Comparison of ENCODE assay signal across 8 cellular contexts in genomic region chr6:35468181-35468979, GRCh38. TPM values are rescaled to one million over a fixed set of nuclear protein-coding genes. Genes with fewer than 3 reads are reported as not detected.
A peak's percentile ranks its signal among the peaks of the same experiment; 100 is the strongest.
DNase-seq lines count a peak whose midpoint lies in the region; ATAC-seq, FAIRE-seq and TF ChIP-seq lines count a peak whose summit lies in the region.

TSS of gene RPL10A (plus strand) at chr6:35468401. CDS start at chr6:35468435, 34 bp downstream.

- intact Hi-C loops in T-helper 1 cell treated with Interleukin-12 subunit alpha and Interleukin-12 subunit beta and Interleukin-4 antibody, amounts not matched to agents 30 ng/mL and 1 ng/mL, for 36 hours (cut with micrococcal nuclease): loop anchor here (1.0 to 2.0 kb wide), 11 partner anchors 16 to 269 kb away; partner anchors contain the start of genes ARMC12, DEF6, FANCE and PPARD
- intact Hi-C loops in left ventricle myocardium inferior (cut with micrococcal nuclease): no loop called here
- intact Hi-C loops in psoas muscle (cut with DNase I): loop anchor here in 1 of 2 donors (1.0 to 5.0 kb wide), 2 partner anchors 126 to 171 kb away; partner anchors contain the start of genes DEF6 and PPARD

- FAIRE-seq in GM12891 (lab: Jason Lieb, UNC) (peak; percentile 85), urothelium cell line (lab: Jason Lieb, UNC) (no peak)

- peak within 1 kb of the TSS; percentile 78 for H3K4me3 ChIP-seq in left ventricle myocardium inferior
- H3K4me3 ChIP-seq in psoas muscle: peak within 1 kb of the TSS; percentile 91

- peaks cover 56% of the 10 kb centered on the region for H3K4me1 ChIP-seq in left ventricle myocardium inferior
- peaks cover 20% of the 10 kb centered on the region for H3K4me1 ChIP-seq in psoas muscle

- DNase-seq in GM12891 (ENCODE audit: insufficient read length, low spot score) (peak; percentile 95), NCI-H146 treated with DMSO at 0.1 percent for 48 hours (lab: John Stamatoyannopoulos, UW; ENCODE audit: unreplicated experiment) (peak; percentile 88), amniotic stem cell (lab: John Stamatoyannopoulos, UW) (peak; percentile 90), left ventricle myocardium inferior (peak; percentile 93), psoas muscle (peak; percentile 93 to 97), urothelium cell line (ENCODE audit: low spot score) (peak; percentile 97)

- H3K36me3 ChIP-seq in left ventricle myocardium inferior (peaks cover 35% of the 10 kb centered on the region), psoas muscle (ENCODE audit: insufficient read depth in 1 of 2, low read depth in 1 of 2) (peaks cover 0 to 78% of the 10 kb centered on the region in 2 donors)

- TF ChIP-seq POLR2A in GM12891 (IDR thresholded peaks at IDR 0.05; ENCODE audit: low read depth, low read length): peak; percentile 100

- TF ChIP-seq CTCF in left ventricle myocardium inferior (IDR thresholded peaks at IDR 0.05; ENCODE audit: borderline replicate concordance): peak; percentile 95
- TF ChIP-seq CTCF in psoas muscle (IDR thresholded peaks at IDR 0.05): peak; percentile 92

- 0 to 1% (median 0%) methylated on average over 63 to 86 of the region's 86 CpGs for WGBS in psoas muscle, 3 donors

- H3K27me3 ChIP-seq in left ventricle myocardium inferior (ENCODE audit: low read depth) (no peaks in the 10 kb centered on the region), psoas muscle (ENCODE audit: insufficient read depth in 3 of 3, low read length in 2 of 3) (no peaks in the 10 kb centered on the region)

- H3K27ac ChIP-seq in left ventricle myocardium inferior (replicated peaks) (peak within 1 kb of the TSS; percentile 85), psoas muscle (peak within 1 kb of the TSS; percentile 89)

- peak; percentile 75 for ATAC-seq in HG02840 (IDR thresholded peaks at IDR 0.05; ENCODE audit: low FRiP score, unreplicated experiment)
- peak; percentile 88 to 90 (median 90) for ATAC-seq in psoas muscle

- H3K9me3 ChIP-seq in left ventricle myocardium inferior (replicated peaks) (no peaks in the 10 kb centered on the region), psoas muscle (no peaks in the 10 kb centered on the region)

TF ChIP-seq in GM12891, 5 proteins besides CTCF, POLR2A, EP300 and RAD21:
- TF ChIP-seq SPI1 (IDR thresholded peaks at IDR 0.05; ENCODE audit: low read depth, low read length): no peak
- peak; percentile 100 for TF ChIP-seq TAF1 (IDR thresholded peaks at IDR 0.05; ENCODE audit: low read depth, low read length)
- peak; percentile 95 for TF ChIP-seq POU2F2 (IDR thresholded peaks at IDR 0.05; ENCODE audit: low read depth, low read length)
- TF ChIP-seq POLR2AphosphoS5 (IDR thresholded peaks at IDR 0.05; ENCODE audit: low read depth, low read length): peak; percentile 100
- peak; percentile 73 for TF ChIP-seq PAX5 (IDR thresholded peaks at IDR 0.05; ENCODE audit: insufficient read depth, low read length, severe bottlenecking)
TF ChIP-seq in GM12891: peak in this region for 4.

RNA-seq across cellular contexts. Expression of gene RPL10A, which starts in this region (rescaled TPM):
- 3,836 TPM for polyA plus RNA-seq in GM12891 (2012; ENCODE audit: low read depth, missing spikeins)
- total RNA-seq in T-helper 1 cell treated with Interleukin-12 subunit alpha and Interleukin-12 subunit beta and Interleukin-4 antibody, amounts not matched to agents 30 ng/mL and 1 ng/mL, for 36 hours: 1,175 and 1,189 TPM in 2 replicates
- total RNA-seq in left ventricle myocardium inferior: 552 TPM
- total RNA-seq in psoas muscle: 100 to 1,000 TPM; 668 to 832 (median 736) TPM
- 1,000 to 10,000 TPM in 2 of 3 donors, 100 to 1,000 TPM in 1; 918 to 1,629 (median 1,240) TPM for polyA plus RNA-seq in psoas muscle

Comparison
In these comparisons a context has a peak if more than half of its experiments do, and no peak if none do; other contexts are left out.
1. Peak in every context shown above with its lines: DNase-seq, ATAC-seq, H3K4me3 ChIP-seq and H3K27ac ChIP-seq.